ENCODE assay signal across 11 cellular contexts in genomic region chr5:151075698-151076331, GRCh38. TPM values are rescaled to one million over a fixed set of nuclear protein-coding genes. Genes with fewer than 3 reads are reported as not detected.
A peak's percentile ranks its signal among the peaks of the same experiment; 100 is the strongest.
DNase-seq lines count a peak whose midpoint lies in the region; ATAC-seq and TF ChIP-seq lines count a peak whose summit lies in the region.
"Had no signal": no experiment of that assay in that cellular context is flagged by ENCODE, and none has a peak within 500 bp of the region (broad histone marks: within the 10 kb centered on the region; RNA-seq: fewer than 3 reads in every experiment).

No MANE protein-coding gene starts in this region.

- 0 out of 2 replicates have a peak, but pooled peaks cover 3% of the 10 kb centered on the region for H3K9me3 ChIP-seq in MG63
- no peaks in the 10 kb centered on the region for H3K9me3 ChIP-seq in colonic mucosa
- no peaks in the 10 kb centered on the region for H3K9me3 ChIP-seq in osteoblast (ENCODE audit: low read depth, low read length)

- H3K79me2 ChIP-seq in osteoblast (ENCODE audit: insufficient read depth, low read length) = peaks cover 73% of the 10 kb centered on the region

- H3K36me3 ChIP-seq in MG63 (peaks cover 19% of the 10 kb centered on the region), colonic mucosa (no peaks in the 10 kb centered on the region), osteoblast (ENCODE audit: insufficient read depth, low read length) (peaks cover 4% of the 10 kb centered on the region)

- H3K27ac ChIP-seq in colonic mucosa (peak overlapping the region; percentile 41), osteoblast (ENCODE audit: low read depth, low read length) (peak overlapping the region; percentile 84)
- H3K27ac ChIP-seq: HL-60 had no signal

- intact Hi-C loops in colonic mucosa (cut with DNase I) = no loop called here

- peak overlapping the region; percentile 44 for H3K4me2 ChIP-seq in osteoblast (ENCODE audit: insufficient read depth, low read length)

- H2AFZ ChIP-seq in osteoblast (ENCODE audit: low read length) = no peak overlapping the region

- no peak for ATAC-seq in HG03097 (IDR thresholded peaks at IDR 0.05; ENCODE audit: low FRiP score, unreplicated experiment)

- peaks cover 8% of the 10 kb centered on the region for H3K4me1 ChIP-seq in colonic mucosa
- peaks cover 44% of the 10 kb centered on the region for H3K4me1 ChIP-seq in osteoblast (ENCODE audit: insufficient read depth, low read length)

- DNase-seq in Daoy (ENCODE audit: low read depth) (peak; percentile 65), MG63 (peak; percentile 39), colonic mucosa (peak; percentile 53), osteoblast (ENCODE audit: insufficient read length, low spot score, missing footprints) (peak; percentile 92), putamen (ENCODE audit: low spot score) (no peak), NCI-H1092 (lab: John Stamatoyannopoulos, UW) (no peak), SHP77 treated with DMSO at 0.1 percent for 48 hours (lab: John Stamatoyannopoulos, UW) (no peak)
- DNase-seq: central memory CD4-positive, alpha-beta T cell; SHP77 had no signal

- no peak overlapping the region for H3K9ac ChIP-seq in colonic mucosa (ENCODE audit: low read depth in 2 of 2, low read length in 2 of 2)

- H3K4me3 ChIP-seq in MG63 (no peak overlapping the region), colonic mucosa (no peak overlapping the region), osteoblast (ENCODE audit: insufficient read depth, low read length) (no peak overlapping the region)

- TF ChIP-seq CTCF in colonic mucosa (IDR thresholded peaks at IDR 0.05) (no peak), osteoblast (IDR thresholded peaks at IDR 0.05; ENCODE audit: extremely low read depth, low read depth, low read length) (no peak)

- H3K27me3 ChIP-seq in MG63 (no peaks in the 10 kb centered on the region), colonic mucosa (no peaks in the 10 kb centered on the region), osteoblast (ENCODE audit: insufficient read depth, low read length) (no peaks in the 10 kb centered on the region)

- peaks cover 33% of the 10 kb centered on the region for H4K20me1 ChIP-seq in osteoblast (ENCODE audit: insufficient read depth, low read length)

RNA-seq across cellular contexts. Expression of gene TNIP1, which starts 5.0 kb away (rescaled TPM):
- total RNA-seq in Daoy (2014; rRNA removed; shearing (Covaris generic)) = 239 TPM in 2 replicates
- total RNA-seq in MG63 (2014; rRNA removed; shearing (Covaris generic); ENCODE audit: low replicate concordance) = 74.2 and 76.6 TPM in 2 replicates
- 100 to 1,000 TPM; 153 to 220 TPM for total RNA-seq in colonic mucosa
- total RNA-seq in osteoblast = 66.3 and 85.8 TPM in 2 replicates

RNA-seq across cellular contexts. Expression of gene GPX3, which starts 55.4 kb away (rescaled TPM):
- 11.5 and 13.1 TPM in 2 replicates for total RNA-seq in Daoy (2014; rRNA removed; shearing (Covaris generic))
- total RNA-seq in MG63 (2014; rRNA removed; shearing (Covaris generic); ENCODE audit: low replicate concordance) = 2.3 and 5.6 TPM in 2 replicates
- total RNA-seq in colonic mucosa (10 to 100 TPM; 30.2 to 60.5 TPM), osteoblast (8.8 and 9.8 TPM in 2 replicates)

Comparison
In these comparisons a context has a peak if more than half of its experiments do, and no peak if none do; other contexts are left out.
1. DNase-seq: peak in Daoy (single experiment), MG63 (single experiment), colonic mucosa (single experiment) and osteoblast (single experiment); none in putamen (single experiment), NCI-H1092 (single experiment) and SHP77 treated with DMSO at 0.1 percent for 48 hours (single experiment).